Comparison of ENCODE assay signal across 32 cellular contexts in genomic region chr18:50179465-50179864, GRCh38. TPM values are rescaled to one million over a fixed set of nuclear protein-coding genes. Genes with fewer than 3 reads are reported as not detected.
"Had no signal": no experiment of that assay in that cellular context is flagged by ENCODE, and none has a peak within 500 bp of the region (broad histone marks: within the 10 kb centered on the region; RNA-seq: fewer than 3 reads in every experiment).

No MANE protein-coding gene starts in this region.

- H3K9me3 ChIP-seq: neutrophil, pancreas, psoas muscle, right lobe of liver, sigmoid colon, spleen, suprapubic skin, testis, tibial artery, transverse colon, upper lobe of right lung, uterus had no signal

- H3K27ac Mint-ChIP-seq: naive thymus-derived CD4-positive, alpha-beta T cell; natural killer cell; nephron; neural progenitor cell; progenitor cell of endocrine pancreas; stimulated activated naive B cell treated with anti-CD40 and anti-IgM and Interleukin-4, amounts not matched to agents 10 μg/mL and 1 μg/mL and 100 μg/mL, for 72 hours; stimulated activated naive CD8-positive, alpha-beta T cell treated with anti-CD3 and anti-CD28 coated beads, Interleukin-15, amount 100 ng/mL, for 72 hours had no signal

- H3K27ac ChIP-seq: neural progenitor cell, neutrophil, pancreas, psoas muscle, right lobe of liver, sigmoid colon, skin epidermis, spleen, suprapubic skin, testis, tibial artery, transverse colon, upper lobe of right lung, uterus had no signal

- H3K4me3 Mint-ChIP-seq: naive thymus-derived CD4-positive, alpha-beta T cell; natural killer cell; nephron; neural progenitor cell; stimulated activated naive B cell treated with anti-CD40 and anti-IgM and Interleukin-4, amounts not matched to agents 10 μg/mL and 1 μg/mL and 100 μg/mL, for 72 hours; stimulated activated naive CD8-positive, alpha-beta T cell treated with anti-CD3 and anti-CD28 coated beads, Interleukin-15, amount 100 ng/mL, for 72 hours; type B pancreatic cell had no signal

- H3K4me2 ChIP-seq: neural progenitor cell, smooth muscle cell had no signal

- H3K27me3 Mint-ChIP-seq: progenitor cell of endocrine pancreas, type B pancreatic cell had no signal

- H3K9ac ChIP-seq: neural progenitor cell had no signal

- FAIRE-seq: pancreas had no signal

- H3K4me1 Mint-ChIP-seq: naive thymus-derived CD4-positive, alpha-beta T cell; natural killer cell; neural progenitor cell; stimulated activated naive B cell treated with anti-CD40 and anti-IgM and Interleukin-4, amounts not matched to agents 10 μg/mL and 1 μg/mL and 100 μg/mL, for 72 hours; stimulated activated naive CD8-positive, alpha-beta T cell treated with anti-CD3 and anti-CD28 coated beads, Interleukin-15, amount 100 ng/mL, for 72 hours had no signal

- H3K36me3 ChIP-seq: neural progenitor cell, neutrophil, pancreas, right lobe of liver, sigmoid colon, spleen, suprapubic skin, tibial artery, transverse colon, upper lobe of right lung, uterus had no signal

- H2AFZ ChIP-seq: neural progenitor cell had no signal

- H3K27me3 ChIP-seq: neural progenitor cell, pancreas, right lobe of liver, suprapubic skin, testis, tibial artery, transverse colon, uterus had no signal

- DNase-seq: naive thymus-derived CD4-positive, alpha-beta T cell; natural killer cell; nucleus accumbens; pancreas; posterior cingulate gyrus; psoas muscle; right cardiac atrium; right lobe of liver; sigmoid colon; spleen; stimulated activated CD4-positive, alpha-beta T cell treated with anti-CD3 and anti-CD28 coated beads, Interleukin-12 subunit alpha, Interleukin-12 subunit beta, amount 100 ng/mL, for 4 hours; stimulated activated CD4-positive, alpha-beta T cell treated with anti-CD3 and anti-CD28 coated beads, Interleukin-1b, Interleukin-23, amount 100 ng/mL, for 48 hours; stimulated activated CD4-positive, alpha-beta T cell treated with anti-CD3 and anti-CD28 coated beads, Interleukin-4, amount 100 ng/mL, for 1 hour; stimulated activated CD4-positive, alpha-beta T cell treated with anti-CD3 and anti-CD28 coated beads, Interleukin-4, amount 100 ng/mL, for 4 hours; stimulated activated CD8-positive, alpha-beta memory T cell treated with anti-CD3 and anti-CD28 coated beads, Interleukin-4, amount 100 ng/mL, for 48 hours; stimulated activated naive B cell treated with anti-CD40 and anti-IgM and Interleukin-4, amounts not matched to agents 10 μg/mL and 1 μg/mL and 100 μg/mL, for 72 hours; stimulated activated naive CD4-positive, alpha-beta T cell treated with Interleukin-2 at 50 U/mL for 16 hours; stimulated activated naive CD8-positive, alpha-beta T cell treated with anti-CD3 and anti-CD28 coated beads, Interleukin-15, amount 100 ng/mL, for 72 hours; testis; tibial artery; transverse colon; upper lobe of right lung; uterus had no signal

- H3K36me3 Mint-ChIP-seq: naive thymus-derived CD4-positive, alpha-beta T cell; natural killer cell; neural progenitor cell; stimulated activated naive B cell treated with anti-CD40 and anti-IgM and Interleukin-4, amounts not matched to agents 10 μg/mL and 1 μg/mL and 100 μg/mL, for 72 hours; type B pancreatic cell had no signal

- H3K4me1 ChIP-seq: pancreas, psoas muscle, right lobe of liver, sigmoid colon, spleen, suprapubic skin, testis, tibial artery, upper lobe of right lung, uterus had no signal

- H3K9me3 Mint-ChIP-seq: naive thymus-derived CD4-positive, alpha-beta T cell; natural killer cell; neural progenitor cell; stimulated activated naive B cell treated with anti-CD40 and anti-IgM and Interleukin-4, amounts not matched to agents 10 μg/mL and 1 μg/mL and 100 μg/mL, for 72 hours; stimulated activated naive CD8-positive, alpha-beta T cell treated with anti-CD3 and anti-CD28 coated beads, Interleukin-15, amount 100 ng/mL, for 72 hours; type B pancreatic cell had no signal

- ATAC-seq: naive thymus-derived CD4-positive, alpha-beta T cell; natural killer cell; pancreas; psoas muscle; right cardiac atrium; right lobe of liver; stimulated activated naive B cell treated with anti-CD40 and anti-IgM and Interleukin-4, amounts not matched to agents 10 μg/mL and 1 μg/mL and 100 μg/mL, for 72 hours; stimulated activated naive CD8-positive, alpha-beta T cell treated with anti-CD3 and anti-CD28 coated beads, Interleukin-15, amount 100 ng/mL, for 72 hours; upper lobe of right lung had no signal

- H3K4me3 ChIP-seq: neural progenitor cell, pancreas, psoas muscle, right lobe of liver, sigmoid colon, skin epidermis, smooth muscle cell, spleen, suprapubic skin, testis, tibial artery, transverse colon, upper lobe of right lung, uterus had no signal

RNA-seq across cellular contexts. Expression of gene MYO5B, which starts 15.5 kb away (rescaled TPM):
- total RNA-seq: naive thymus-derived CD4-positive, alpha-beta T cell; osteocyte had no signal
